In genomic region chr17:78117027-78117981, GRCh38 we compare ENCODE assay signal across 2 cellular contexts.
TF ChIP-seq lines count a peak whose summit lies in the region.

No MANE protein-coding gene starts in this region.

TF ChIP-seq in GM12878, 131 proteins besides CTCF, POLR2A, EP300 and RAD21:
- TF ChIP-seq SMC3 (IDR thresholded peaks at IDR 0.05; ENCODE audit: borderline replicate concordance, low read length) (peak; percentile 15; the same call in 1 of the 2 replicates), CHD4 (IDR thresholded peaks at IDR 0.05) (no peak), PBX3 (IDR thresholded peaks at IDR 0.05; ENCODE audit: insufficient replicate concordance, low read depth, low read length) (no peak), BACH1 (IDR thresholded peaks at IDR 0.05; ENCODE audit: borderline replicate concordance) (peak; percentile 14; the same call in 1 of the 2 replicates), MEF2B (IDR thresholded peaks at IDR 0.05; ENCODE audit: partially characterized antibody, poor library complexity, severe bottlenecking) (no peak), KLF5 (IDR thresholded peaks at IDR 0.05; ENCODE audit: partially characterized antibody) (no peak)

TF ChIP-seq in HEK293T, 16 proteins besides CTCF, POLR2A, EP300 and RAD21:
- TF ChIP-seq SUZ12 (IDR thresholded peaks at IDR 0.05) (no peak), FOXM1 (IDR thresholded peaks at IDR 0.05; ENCODE audit: borderline replicate concordance) (no peak), ZNF384 (IDR thresholded peaks at IDR 0.05) (no peak), SP1 (IDR thresholded peaks at IDR 0.05) (no peak), FOXK2 (IDR thresholded peaks at IDR 0.05) (no peak), ARNT (IDR thresholded peaks at IDR 0.05) (no peak), L3MBTL2 (conservative IDR thresholded peaks at IDR 0.05) (no peak), LEF1 (IDR thresholded peaks at IDR 0.05; ENCODE audit: borderline replicate concordance) (no peak), PKNOX1 (IDR thresholded peaks at IDR 0.05) (no peak), FOXA1 (IDR thresholded peaks at IDR 0.05) (no peak), CTBP1 (IDR thresholded peaks at IDR 0.05; ENCODE audit: borderline replicate concordance) (no peak), ELF4 (IDR thresholded peaks at IDR 0.05) (no peak), TARDBP (IDR thresholded peaks at IDR 0.05) (no peak)
